Comparison of ENCODE assay signal across 22 cellular contexts in the genomic region with DNA sequence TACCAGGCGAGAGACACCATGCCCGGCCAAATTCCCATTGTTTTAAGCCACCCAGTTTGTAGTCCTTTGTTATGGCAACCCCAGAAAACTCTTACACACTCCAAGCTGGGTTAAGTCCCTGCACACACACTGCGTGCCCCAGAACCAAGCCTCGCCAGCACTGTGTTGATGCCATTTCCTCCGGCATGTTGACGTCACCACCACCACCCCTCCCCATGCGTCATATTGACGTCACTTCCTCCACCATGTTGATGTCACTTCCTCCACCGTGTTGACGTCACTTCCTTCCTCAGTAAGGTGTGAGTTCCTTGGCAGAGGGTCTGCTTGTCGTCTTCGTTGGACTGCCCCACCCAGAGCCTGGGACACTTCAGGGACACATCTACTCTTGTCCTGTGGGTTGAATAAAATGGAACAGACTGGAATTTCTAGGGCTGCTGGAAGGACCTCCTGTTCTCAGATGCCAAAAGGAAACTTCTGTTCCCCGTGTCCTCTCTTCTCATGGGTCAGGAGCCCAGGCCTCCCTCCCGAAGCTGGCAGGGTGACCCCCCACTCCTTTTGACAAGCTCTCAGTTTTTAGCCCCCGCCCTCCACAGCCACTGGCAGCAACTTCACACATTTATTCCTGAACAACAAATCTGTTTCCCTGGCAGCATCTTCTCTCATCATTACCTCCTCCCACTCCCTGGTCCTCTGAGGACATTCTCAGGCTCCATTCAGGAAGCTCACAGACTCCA.
"Had no signal": no experiment of that assay in that cellular context is flagged by ENCODE, and none has a peak within 500 bp of the region (broad histone marks: within the 10 kb centered on the region; RNA-seq: fewer than 3 reads in every experiment).

No MANE protein-coding gene starts in this region.

- H3K4me1 ChIP-seq: parathyroid adenoma, thyroid gland had no signal

- H3K27me3 Mint-ChIP-seq: stimulated activated naive B cell treated with anti-CD40 and anti-IgM and Interleukin-4, amounts not matched to agents 10 μg/mL and 1 μg/mL and 100 μg/mL, for 72 hours had no signal

- ATAC-seq: left cardiac atrium; natural killer cell; sciatic nerve; stimulated activated naive B cell treated with anti-CD40 and anti-IgM and Interleukin-4, amounts not matched to agents 10 μg/mL and 1 μg/mL and 100 μg/mL, for 72 hours; WTC11 had no signal

- H3K4me3 Mint-ChIP-seq: natural killer cell; stimulated activated naive B cell treated with anti-CD40 and anti-IgM and Interleukin-4, amounts not matched to agents 10 μg/mL and 1 μg/mL and 100 μg/mL, for 72 hours; WTC11 had no signal

- H3K4me1 Mint-ChIP-seq: natural killer cell; stimulated activated naive B cell treated with anti-CD40 and anti-IgM and Interleukin-4, amounts not matched to agents 10 μg/mL and 1 μg/mL and 100 μg/mL, for 72 hours; WTC11 had no signal

- H3K27me3 ChIP-seq: brain microvascular endothelial cell, thyroid gland had no signal

- H3K27ac Mint-ChIP-seq: natural killer cell; stimulated activated naive B cell treated with anti-CD40 and anti-IgM and Interleukin-4, amounts not matched to agents 10 μg/mL and 1 μg/mL and 100 μg/mL, for 72 hours; WTC11 had no signal

- H3K36me3 ChIP-seq: brain microvascular endothelial cell, thyroid gland had no signal

- H3K9me3 ChIP-seq: thyroid gland had no signal

- H3K79me2 ChIP-seq: parathyroid adenoma had no signal

- H3K4me3 ChIP-seq: thyroid gland had no signal

- H3K36me3 Mint-ChIP-seq: natural killer cell; stimulated activated naive B cell treated with anti-CD40 and anti-IgM and Interleukin-4, amounts not matched to agents 10 μg/mL and 1 μg/mL and 100 μg/mL, for 72 hours had no signal

- H2AFZ ChIP-seq: parathyroid adenoma had no signal

- DNase-seq: activated CD4-positive, alpha-beta T cell treated with anti-CD3 and anti-CD28 coated beads for 4 hours; activated CD8-positive, alpha-beta memory T cell treated with anti-CD3 and anti-CD28 coated beads for 24 hours; activated CD8-positive, alpha-beta memory T cell treated with anti-CD3 and anti-CD28 coated beads, Interleukin-2, amount 50 U/mL, for 48 hours; activated effector memory CD4-positive, alpha-beta T cell treated with anti-CD3 and anti-CD28 coated beads, Interleukin-2, amount 50 U/mL, for 16 hours; activated naive CD4-positive, alpha-beta T cell treated with anti-CD3 and anti-CD28 coated beads, Interleukin-2, amount 50 U/mL, for 16 hours; activated T-cell treated with anti-CD3 and anti-CD28 coated beads, Interleukin-2, amount 50 U/mL, for 48 hours; aorta; brain microvascular endothelial cell; cerebellar nuclear complex; dermis blood vessel endothelial cell; effector memory CD4-positive, alpha-beta T cell; foreskin fibroblast; left cardiac atrium; mesendoderm; natural killer cell; stimulated activated naive B cell treated with anti-CD40 and anti-IgM and Interleukin-4, amounts not matched to agents 10 μg/mL and 1 μg/mL and 100 μg/mL, for 72 hours; thyroid gland had no signal

- H3K9ac ChIP-seq: parathyroid adenoma had no signal

- FAIRE-seq: islet of Langerhans had no signal

- H3K27ac ChIP-seq: brain microvascular endothelial cell, epithelial cell of prostate, parathyroid adenoma, thyroid gland had no signal
